Comparison of ENCODE assay signal across 8 cellular contexts in genomic region chr22:25563757-25564319, GRCh38. TPM values are rescaled to one million over a fixed set of nuclear protein-coding genes. Genes with fewer than 3 reads are reported as not detected.
DNase-seq lines count a peak whose midpoint lies in the region; ATAC-seq, FAIRE-seq and TF ChIP-seq lines count a peak whose summit lies in the region.

No MANE protein-coding gene starts in this region.

- H3K4me3 ChIP-seq in KMS-11 (IDR thresholded peaks at IDR 0.05; ENCODE audit: insufficient read depth, low read depth, low read length): no peak overlapping the region

- H3K4me1 Mint-ChIP-seq in activated CD8-positive, alpha-beta memory T cell treated with anti-CD3 and anti-CD28 coated beads, Interleukin-2, amount 10 ng/mL, durations not matched to agents 7 days and 5 days: peaks cover 47% of the 10 kb centered on the region
- peaks cover 9% of the 10 kb centered on the region for H3K4me1 Mint-ChIP-seq in glutamatergic neuron (ENCODE audit: low read depth, unreplicated experiment)

- TF ChIP-seq CTCF in KMS-11 (conservative IDR thresholded peaks at IDR 0.05; ENCODE audit: low read depth, low read length) (no peak), glutamatergic neuron (IDR thresholded peaks at IDR 0.05; ENCODE audit: partially characterized antibody, unreplicated experiment) (no peak)

- peaks cover 5% of the 10 kb centered on the region for H3K27me3 Mint-ChIP-seq in activated CD8-positive, alpha-beta memory T cell treated with anti-CD3 and anti-CD28 coated beads, Interleukin-2, amount 10 ng/mL, durations not matched to agents 7 days and 5 days
- H3K27me3 Mint-ChIP-seq in glutamatergic neuron (ENCODE audit: unreplicated experiment): peaks cover 7% of the 10 kb centered on the region

- peaks cover 15% of the 10 kb centered on the region for H3K36me3 Mint-ChIP-seq in activated CD8-positive, alpha-beta memory T cell treated with anti-CD3 and anti-CD28 coated beads, Interleukin-2, amount 10 ng/mL, durations not matched to agents 7 days and 5 days
- no peaks in the 10 kb centered on the region for H3K36me3 Mint-ChIP-seq in glutamatergic neuron (ENCODE audit: unreplicated experiment)

- peak; percentile 25 for ATAC-seq in activated CD8-positive, alpha-beta memory T cell treated with anti-CD3 and anti-CD28 coated beads, Interleukin-2, amount 10 ng/mL, durations not matched to agents 7 days and 5 days

- H3K4me1 ChIP-seq in KMS-11 (ENCODE audit: low read depth, poor library complexity, severe bottlenecking): peaks cover 13% of the 10 kb centered on the region

- no peak overlapping the region for H3K27ac ChIP-seq in KMS-11

- H3K27ac Mint-ChIP-seq in activated CD8-positive, alpha-beta memory T cell treated with anti-CD3 and anti-CD28 coated beads, Interleukin-2, amount 10 ng/mL, durations not matched to agents 7 days and 5 days: peak overlapping the region; percentile 78
- no peak overlapping the region for H3K27ac Mint-ChIP-seq in glutamatergic neuron (ENCODE audit: unreplicated experiment)

- FAIRE-seq in frontal cortex (lab: Jason Lieb, UNC): no peak

- CTCF ChIA-PET in activated CD8-positive, alpha-beta memory T cell treated with anti-CD3 and anti-CD28 coated beads, Interleukin-2, amount 10 ng/mL, durations not matched to agents 7 days and 5 days (lab: Charles Lee): interaction anchor here (0.7 to 3.4 kb wide), 6 partner anchors 9 to 361 kb away, joined by 3 to 18 read pairs (median 3); no protein-coding TSS in a partner anchor

- H3K36me3 ChIP-seq in KMS-11 (ENCODE audit: insufficient read depth): no peaks in the 10 kb centered on the region

- DNase-seq in SIG-M5 treated with dmso at 0.1 percent for 504 hours (lab: John Stamatoyannopoulos, UW; ENCODE audit: unreplicated experiment): peak; percentile 83
- no peak for DNase-seq in SIG-M5 (lab: John Stamatoyannopoulos, UW)
- no peak for DNase-seq in activated CD8-positive, alpha-beta memory T cell treated with anti-CD3 and anti-CD28 coated beads, Interleukin-2, amount 10 ng/mL, durations not matched to agents 7 days and 5 days
- no peak for DNase-seq in glutamatergic neuron
- peak; percentile 73 for DNase-seq in pons (ENCODE audit: low spot score)
- DNase-seq in NCI-H774 (lab: John Stamatoyannopoulos, UW): no peak
- DNase-seq in frontal cortex (ENCODE audit: low spot score in 2 of 2): no peak

- peak overlapping the region; percentile 69 for H2AFZ ChIP-seq in KMS-11 (ENCODE audit: low read depth)

- no peaks in the 10 kb centered on the region for H4K20me1 ChIP-seq in KMS-11 (ENCODE audit: insufficient read depth)

- H3K4me3 Mint-ChIP-seq in activated CD8-positive, alpha-beta memory T cell treated with anti-CD3 and anti-CD28 coated beads, Interleukin-2, amount 10 ng/mL, durations not matched to agents 7 days and 5 days: peak overlapping the region; percentile 81
- peak overlapping the region; percentile 87 for H3K4me3 Mint-ChIP-seq in glutamatergic neuron (ENCODE audit: unreplicated experiment)

- H3K27me3 ChIP-seq in KMS-11 (ENCODE audit: insufficient read depth, low read depth): no peaks in the 10 kb centered on the region

- H3K9ac ChIP-seq in KMS-11: no peak overlapping the region

- H3K4me2 ChIP-seq in KMS-11: peak overlapping the region; percentile 45

- no peaks in the 10 kb centered on the region for H3K79me2 ChIP-seq in KMS-11 (ENCODE audit: insufficient read depth, low read depth)

- H3K9me3 Mint-ChIP-seq in activated CD8-positive, alpha-beta memory T cell treated with anti-CD3 and anti-CD28 coated beads, Interleukin-2, amount 10 ng/mL, durations not matched to agents 7 days and 5 days (ENCODE audit: low read depth): no peaks in the 10 kb centered on the region
- H3K9me3 Mint-ChIP-seq in glutamatergic neuron (ENCODE audit: unreplicated experiment): peaks cover 7% of the 10 kb centered on the region

RNA-seq across cellular contexts. Expression of gene GRK3, which starts 0.6 kb away (rescaled TPM):
- total RNA-seq in activated CD8-positive, alpha-beta memory T cell treated with anti-CD3 and anti-CD28 coated beads, Interleukin-2, amount 10 ng/mL, durations not matched to agents 7 days and 5 days: 10 to 100 TPM; 34.1 to 43.3 TPM
- total RNA-seq in glutamatergic neuron (ENCODE audit: unreplicated experiment): 12.4 TPM
- 60.7 TPM for total RNA-seq in frontal cortex

Comparison
In these comparisons a context has a peak if more than half of its experiments do, and no peak if none do; other contexts are left out.
1. DNase-seq: peak in SIG-M5 treated with dmso at 0.1 percent for 504 hours (single experiment) and pons (single experiment); none in SIG-M5 (single experiment), activated CD8-positive, alpha-beta memory T cell treated with anti-CD3 and anti-CD28 coated beads, Interleukin-2, amount 10 ng/mL, durations not matched to agents 7 days and 5 days (single experiment), glutamatergic neuron (single experiment), NCI-H774 (single experiment) and frontal cortex (0 of 2).